ENCODE assay signal across 8 cellular contexts in the genomic region with DNA sequence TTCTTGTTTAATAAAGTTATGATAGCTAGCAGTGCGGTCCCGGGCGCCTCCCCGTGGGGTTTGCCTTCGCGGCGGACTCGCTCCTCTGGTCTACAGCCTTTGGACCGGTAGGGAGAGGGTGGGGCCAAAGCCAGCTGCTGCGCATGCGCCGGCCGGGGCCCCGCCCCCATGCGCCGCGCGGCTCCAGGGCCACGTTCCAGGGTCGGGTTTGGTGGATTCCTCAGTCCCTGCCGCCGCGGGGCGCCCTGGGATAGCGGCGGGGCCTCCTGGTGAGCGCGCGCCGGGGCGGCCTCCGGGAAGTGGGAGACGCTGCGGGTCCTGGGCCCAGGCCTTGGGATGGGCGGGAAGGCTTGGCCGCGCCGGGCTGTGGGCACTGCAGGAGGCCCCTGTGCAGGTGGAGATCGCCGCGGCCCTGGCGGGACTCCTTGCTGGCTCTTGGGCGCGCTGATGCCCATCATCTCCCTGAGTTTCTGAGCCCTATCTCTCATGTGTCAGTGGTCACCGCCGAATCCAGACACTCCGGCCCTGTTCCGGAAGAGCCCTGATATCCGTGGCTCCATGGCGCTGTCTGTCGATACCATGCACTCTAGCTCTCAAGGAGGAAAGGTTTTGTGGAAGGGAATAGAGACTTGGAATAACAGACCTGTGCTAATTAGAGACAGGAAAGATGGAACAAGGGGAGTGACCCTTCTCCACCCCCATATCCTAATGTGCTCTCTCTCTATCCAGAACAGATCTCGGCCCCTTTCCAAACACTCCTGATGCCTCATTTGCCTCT. TPM values are rescaled to one million over a fixed set of nuclear protein-coding genes. Genes with fewer than 3 reads are reported as not detected.
A peak's percentile ranks its signal among the peaks of the same experiment; 100 is the strongest.
DNase-seq lines count a peak whose midpoint lies in the region; ATAC-seq and TF ChIP-seq lines count a peak whose summit lies in the region.

TSS of gene VARS2 (plus strand) at position 163 of the 778 bp plus-strand sequence. CDS start at position 762, 599 bp downstream.

- no peaks in the 10 kb centered on the region for H3K9me3 Mint-ChIP-seq in central memory CD8-positive, alpha-beta T cell

- H3K4me3 ChIP-seq in kidney epithelial cell (ENCODE audit: low read depth, low read length), result peak within 1 kb of the TSS; percentile 43

- DNase-seq in AG09319 (ENCODE audit: extremely low read depth, low read depth) (peak; percentile 82), NCI-H226 (peak; percentile 85), kidney epithelial cell (ENCODE audit: low read depth) (peak; percentile 34)
- peak; percentile 76 to 81 for DNase-seq in central memory CD8-positive, alpha-beta T cell (ENCODE audit: low spot score in 2 of 2)
- DNase-seq in stimulated activated CD4-positive, alpha-beta T cell treated with anti-CD3 and anti-CD28 coated beads, Interleukin-1b, Interleukin-23, amount 100 ng/mL, for 1 hour (ENCODE audit: low read depth in 2 of 2), result peak; percentile 72 to 78

- peak; percentile 70 for ATAC-seq in GM18907 (IDR thresholded peaks at IDR 0.05; ENCODE audit: unreplicated experiment)
- peak; percentile 66 for ATAC-seq in HG03196 (IDR thresholded peaks at IDR 0.05; ENCODE audit: unreplicated experiment)
- ATAC-seq in activated CD4-positive, CD25-positive, alpha-beta regulatory T cell treated with anti-CD3 and anti-CD28 coated beads, Interleukin-2, amount 50 U/mL, for 24 hours, result peak; percentile 96
- peak; percentile 90 for ATAC-seq in central memory CD8-positive, alpha-beta T cell (replicated peaks; ENCODE audit: extremely low read depth, poor library complexity, severe bottlenecking)

- peak; percentile 39 for TF ChIP-seq CTCF in AG09319 (IDR thresholded peaks at IDR 0.05; ENCODE audit: low read depth, low read length)
- peak; percentile 27 for TF ChIP-seq CTCF in kidney epithelial cell (IDR thresholded peaks at IDR 0.05; ENCODE audit: insufficient read depth, low read length, poor library complexity, severe bottlenecking)

- H3K4me3 Mint-ChIP-seq in central memory CD8-positive, alpha-beta T cell, result peak within 1 kb of the TSS; percentile 88

- peaks cover 22% of the 10 kb centered on the region for H3K36me3 Mint-ChIP-seq in central memory CD8-positive, alpha-beta T cell (ENCODE audit: insufficient read depth)

- H3K27me3 Mint-ChIP-seq in central memory CD8-positive, alpha-beta T cell, result no peaks in the 10 kb centered on the region

- H3K4me1 Mint-ChIP-seq in central memory CD8-positive, alpha-beta T cell, result peaks cover 35% of the 10 kb centered on the region

- peak within 1 kb of the TSS; percentile 85 for H3K27ac Mint-ChIP-seq in central memory CD8-positive, alpha-beta T cell (ENCODE audit: low read depth)

- H3K27me3 ChIP-seq in kidney epithelial cell (ENCODE audit: control insufficient read depth, insufficient read depth, low read length), result no peaks in the 10 kb centered on the region

- peaks cover 5% of the 10 kb centered on the region for H3K36me3 ChIP-seq in kidney epithelial cell (ENCODE audit: control insufficient read depth, insufficient read depth, low read length)

RNA-seq across cellular contexts. Expression of gene VARS2, which starts in this region (rescaled TPM):
- total RNA-seq in kidney epithelial cell, result 34.7 and 37.7 TPM in 2 replicates

Comparison
In these comparisons a context has a peak if more than half of its experiments do, and no peak if none do; other contexts are left out.
1. Peak in every context shown above with its lines: DNase-seq, ATAC-seq and H3K4me3 ChIP-seq.
2. DNase-seq: peak in every context shown above with its lines; median percentile 85 in NCI-H226; 82 in AG09319; 78 in central memory CD8-positive, alpha-beta T cell; 75 in stimulated activated CD4-positive, alpha-beta T cell treated with anti-CD3 and anti-CD28 coated beads, Interleukin-1b, Interleukin-23, amount 100 ng/mL, for 1 hour; 34 in kidney epithelial cell.